1 cellular context compared by ENCODE assay signal in genomic region chr15:75353604-75354003, GRCh38.
TF ChIP-seq lines count a peak whose summit lies in the region.

No MANE protein-coding gene starts in this region.

TF ChIP-seq in GM12878, 131 proteins besides CTCF, POLR2A, EP300 and RAD21 (continued from another document):
- TF ChIP-seq, protein P1, sequence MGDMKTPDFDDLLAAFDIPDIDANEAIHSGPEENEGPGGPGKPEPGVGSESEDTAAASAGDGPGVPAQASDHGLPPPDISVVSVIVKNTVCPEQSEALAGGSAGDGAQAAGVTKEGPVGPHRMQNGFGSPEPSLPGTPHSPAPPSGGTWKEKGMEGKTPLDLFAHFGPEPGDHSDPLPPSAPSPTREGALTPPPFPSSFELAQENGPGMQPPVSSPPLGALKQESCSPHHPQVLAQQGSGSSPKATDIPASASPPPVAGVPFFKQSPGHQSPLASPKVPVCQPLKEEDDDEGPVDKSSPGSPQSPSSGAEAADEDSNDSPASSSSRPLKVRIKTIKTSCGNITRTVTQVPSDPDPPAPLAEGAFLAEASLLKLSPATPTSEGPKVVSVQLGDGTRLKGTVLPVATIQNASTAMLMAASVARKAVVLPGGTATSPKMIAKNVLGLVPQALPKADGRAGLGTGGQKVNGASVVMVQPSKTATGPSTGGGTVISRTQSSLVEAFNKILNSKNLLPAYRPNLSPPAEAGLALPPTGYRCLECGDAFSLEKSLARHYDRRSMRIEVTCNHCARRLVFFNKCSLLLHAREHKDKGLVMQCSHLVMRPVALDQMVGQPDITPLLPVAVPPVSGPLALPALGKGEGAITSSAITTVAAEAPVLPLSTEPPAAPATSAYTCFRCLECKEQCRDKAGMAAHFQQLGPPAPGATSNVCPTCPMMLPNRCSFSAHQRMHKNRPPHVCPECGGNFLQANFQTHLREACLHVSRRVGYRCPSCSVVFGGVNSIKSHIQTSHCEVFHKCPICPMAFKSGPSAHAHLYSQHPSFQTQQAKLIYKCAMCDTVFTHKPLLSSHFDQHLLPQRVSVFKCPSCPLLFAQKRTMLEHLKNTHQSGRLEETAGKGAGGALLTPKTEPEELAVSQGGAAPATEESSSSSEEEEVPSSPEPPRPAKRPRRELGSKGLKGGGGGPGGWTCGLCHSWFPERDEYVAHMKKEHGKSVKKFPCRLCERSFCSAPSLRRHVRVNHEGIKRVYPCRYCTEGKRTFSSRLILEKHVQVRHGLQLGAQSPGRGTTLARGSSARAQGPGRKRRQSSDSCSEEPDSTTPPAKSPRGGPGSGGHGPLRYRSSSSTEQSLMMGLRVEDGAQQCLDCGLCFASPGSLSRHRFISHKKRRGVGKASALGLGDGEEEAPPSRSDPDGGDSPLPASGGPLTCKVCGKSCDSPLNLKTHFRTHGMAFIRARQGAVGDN (IDR thresholded peaks at IDR 0.05), result no peak
- TF ChIP-seq NR2F1 (conservative IDR thresholded peaks at IDR 0.05) (no peak), IKZF2 (IDR thresholded peaks at IDR 0.05) (no peak), BRCA1 (IDR thresholded peaks at IDR 0.05; ENCODE audit: low read depth, low read length) (no peak), SMAD5 (IDR thresholded peaks at IDR 0.05; ENCODE audit: low read depth) (no peak), RELA (IDR thresholded peaks at IDR 0.05; ENCODE audit: borderline replicate concordance, partially characterized antibody) (no peak), ELK1 (IDR thresholded peaks at IDR 0.05; ENCODE audit: low read depth, low read length) (no peak), PAX5 (IDR thresholded peaks at IDR 0.05; ENCODE audit: borderline replicate concordance, low read depth, low read length) (no peak)
